19 cellular contexts compared by ENCODE assay signal in the genomic region with DNA sequence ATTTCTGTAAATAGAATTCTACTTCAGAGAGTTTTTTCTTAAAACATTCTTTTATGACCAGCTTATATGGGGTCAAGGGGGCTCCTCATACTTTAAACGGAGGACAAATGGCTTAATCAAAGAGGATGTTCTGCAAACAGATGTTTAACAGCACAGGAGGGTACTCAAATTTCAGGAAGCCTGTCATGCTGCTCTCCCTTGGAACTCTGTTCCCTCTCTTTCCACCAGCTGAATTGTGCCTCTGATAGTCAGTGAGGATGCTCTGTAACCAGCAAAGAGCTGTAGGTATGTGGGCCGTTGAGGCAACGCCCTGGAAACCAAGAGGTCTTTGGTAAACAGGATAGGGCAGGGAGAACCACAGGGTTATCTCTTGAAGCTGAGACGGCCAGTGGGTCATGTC.
"Had no signal": no experiment of that assay in that cellular context is flagged by ENCODE, and none has a peak within 500 bp of the region (broad histone marks: within the 10 kb centered on the region; RNA-seq: fewer than 3 reads in every experiment).

No MANE protein-coding gene starts in this region.

- DNase-seq: activated CD4-positive, alpha-beta memory T cell treated with anti-CD3 and anti-CD28 coated beads for 36 hours; activated CD4-positive, alpha-beta T cell treated with anti-CD3 and anti-CD28 coated beads for 4 hours; activated T-cell treated with anti-CD3 and anti-CD28 coated beads for 4 hours; dermis blood vessel endothelial cell; effector memory CD4-positive, alpha-beta T cell; foreskin fibroblast; left colon; lower lobe of right lung; natural killer cell; pancreas; right lobe of liver; small intestine; stimulated activated CD4-positive, alpha-beta T cell treated with anti-CD3 and anti-CD28 coated beads, Interleukin-4, amount 100 ng/mL, for 24 hours; stomach; trophoblast cell had no signal

- H3K36me3 Mint-ChIP-seq: activated CD4-positive, alpha-beta memory T cell treated with anti-CD3 and anti-CD28 coated beads for 36 hours; activated naive CD8-positive, alpha-beta T cell; natural killer cell; stimulated activated effector memory CD8-positive, alpha-beta T cell treated with anti-CD3 and anti-CD28 coated beads, Interleukin-12 subunit alpha, Interleukin-12 subunit beta, amount 100 ng/mL, for 72 hours; WTC11 had no signal

- ATAC-seq: left colon; lower lobe of right lung; natural killer cell; pancreas; right lobe of liver; stimulated activated effector memory CD8-positive, alpha-beta T cell treated with anti-CD3 and anti-CD28 coated beads, Interleukin-12 subunit alpha, Interleukin-12 subunit beta, amount 100 ng/mL, for 72 hours; WTC11 had no signal

- H3K4me3 Mint-ChIP-seq: activated CD4-positive, alpha-beta memory T cell treated with anti-CD3 and anti-CD28 coated beads for 36 hours; activated naive CD8-positive, alpha-beta T cell; activated T-helper 1 cell treated with anti-CD3 and anti-CD28 coated beads, Interleukin-12 subunit alpha, Interleukin-12 subunit beta, Interleukin-2, Interleukin-4 antibody, amounts not matched to agents 30 ng/mL and 10 ng/mL and 1 ng/mL, durations not matched to agents 14 hours and 24 hours and 36 hours; natural killer cell; stimulated activated effector memory CD8-positive, alpha-beta T cell treated with anti-CD3 and anti-CD28 coated beads, Interleukin-12 subunit alpha, Interleukin-12 subunit beta, amount 100 ng/mL, for 72 hours; WTC11 had no signal

- H3K27ac Mint-ChIP-seq: activated CD4-positive, alpha-beta memory T cell treated with anti-CD3 and anti-CD28 coated beads for 36 hours; activated naive CD8-positive, alpha-beta T cell; activated T-helper 1 cell treated with anti-CD3 and anti-CD28 coated beads, Interleukin-12 subunit alpha, Interleukin-12 subunit beta, Interleukin-2, Interleukin-4 antibody, amounts not matched to agents 30 ng/mL and 10 ng/mL and 1 ng/mL, durations not matched to agents 14 hours and 24 hours and 36 hours; natural killer cell; stimulated activated effector memory CD8-positive, alpha-beta T cell treated with anti-CD3 and anti-CD28 coated beads, Interleukin-12 subunit alpha, Interleukin-12 subunit beta, amount 100 ng/mL, for 72 hours; WTC11 had no signal

- H3K4me1 Mint-ChIP-seq: natural killer cell; stimulated activated effector memory CD8-positive, alpha-beta T cell treated with anti-CD3 and anti-CD28 coated beads, Interleukin-12 subunit alpha, Interleukin-12 subunit beta, amount 100 ng/mL, for 72 hours had no signal

- H3K9me3 Mint-ChIP-seq: activated CD4-positive, alpha-beta memory T cell treated with anti-CD3 and anti-CD28 coated beads for 36 hours; activated T-helper 1 cell treated with anti-CD3 and anti-CD28 coated beads, Interleukin-12 subunit alpha, Interleukin-12 subunit beta, Interleukin-2, Interleukin-4 antibody, amounts not matched to agents 30 ng/mL and 10 ng/mL and 1 ng/mL, durations not matched to agents 14 hours and 24 hours and 36 hours; natural killer cell; stimulated activated effector memory CD8-positive, alpha-beta T cell treated with anti-CD3 and anti-CD28 coated beads, Interleukin-12 subunit alpha, Interleukin-12 subunit beta, amount 100 ng/mL, for 72 hours had no signal
